Comparison of ENCODE assay signal across 9 cellular contexts in the genomic region with DNA sequence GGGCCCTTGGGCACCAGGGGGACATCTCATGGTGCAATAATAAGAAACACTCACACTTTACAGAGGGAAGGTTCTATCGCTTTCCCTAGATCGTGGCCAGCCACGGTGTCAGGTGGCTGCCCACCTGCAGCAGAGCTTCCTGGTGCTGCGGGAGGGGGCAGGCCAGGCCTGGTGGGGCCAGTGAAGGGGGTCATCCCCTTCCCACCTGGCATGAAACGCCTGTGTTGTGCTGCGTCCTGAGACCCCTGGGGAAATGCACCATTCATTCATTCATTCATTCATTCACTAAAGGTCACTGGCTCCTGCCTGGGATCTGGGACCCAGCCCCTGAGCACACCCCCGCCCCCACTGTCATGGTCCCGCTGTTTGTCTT. TPM values are rescaled to one million over a fixed set of nuclear protein-coding genes. Genes with fewer than 3 reads are reported as not detected.
A peak's percentile ranks its signal among the peaks of the same experiment; 100 is the strongest.
DNase-seq lines count a peak whose midpoint lies in the region; ATAC-seq and TF ChIP-seq lines count a peak whose summit lies in the region.
"Had no signal": no experiment of that assay in that cellular context is flagged by ENCODE, and none has a peak within 500 bp of the region (broad histone marks: within the 10 kb centered on the region; RNA-seq: fewer than 3 reads in every experiment).

No MANE protein-coding gene starts in this region.

- peak overlapping the region; percentile 29 for H2AFZ ChIP-seq in mammary epithelial cell (ENCODE audit: low read depth, low read length)

- H3K9me3 Mint-ChIP-seq in activated naive CD4-positive, alpha-beta T cell treated with anti-CD3 and anti-CD28 coated beads, Interleukin-2, amount 50 U/mL, for 24 hours: no peaks in the 10 kb centered on the region
- no peaks in the 10 kb centered on the region for H3K9me3 Mint-ChIP-seq in activated naive CD4-positive, alpha-beta T cell treated with anti-CD3 and anti-CD28 coated beads, Interleukin-2, amount 50 U/mL, for 72 hours

- peaks cover 4% of the 10 kb centered on the region for H3K27me3 Mint-ChIP-seq in activated naive CD4-positive, alpha-beta T cell treated with anti-CD3 and anti-CD28 coated beads, Interleukin-2, amount 50 U/mL, for 24 hours

- intact Hi-C loops in mammary epithelial cell (cut with micrococcal nuclease): loop anchor here (10.0 kb wide), 1 partner anchor 449 kb away; a partner anchor contains a TSS
- intact Hi-C loops in upper lobe of right lung (cut with DNase I): no loop called here

- no peak for ATAC-seq in activated naive CD4-positive, alpha-beta T cell treated with anti-CD3 and anti-CD28 coated beads, Interleukin-2, amount 50 U/mL, for 72 hours
- ATAC-seq in lung (ENCODE audit: insufficient read depth, low FRiP score) (no peak), upper lobe of right lung (no peak), GM19452 (IDR thresholded peaks at IDR 0.05; ENCODE audit: unreplicated experiment) (no peak), GM21360 (IDR thresholded peaks at IDR 0.05; ENCODE audit: unreplicated experiment) (no peak)

- dilution Hi-C loops in mammary epithelial cell (cut with HindIII; ENCODE audit: low sequenced_read_pairs): no loop called here

- H3K27ac ChIP-seq in mammary epithelial cell (ENCODE audit: insufficient read depth, low read depth, low read length) (peak overlapping the region; percentile 99), lung (ENCODE audit: low read depth in 1 of 2, low read length in 1 of 2) (peak overlapping the region; percentile 37 to 86), upper lobe of right lung (peak overlapping the region; percentile 63)

- WGBS in mammary epithelial cell (ENCODE audit: low coverage, missing lambda C conversion rate): 10% methylated on average over 4 of the region's 8 CpGs
- WGBS in lung, 2 donors: 12 to 15% methylated on average over 8 of the region's 8 CpGs

- H3K4me3 ChIP-seq in mammary epithelial cell (replicated peaks in 1 of 3; ENCODE audit: insufficient read depth in 1 of 3, low read depth in 2 of 3, low read length in 3 of 3) (peak overlapping the region; percentile 53 to 80 (median 75)), lung (peak overlapping the region; percentile 28), upper lobe of right lung (peak overlapping the region; percentile 63)

- peaks cover 49% of the 10 kb centered on the region for H3K79me2 ChIP-seq in mammary epithelial cell (ENCODE audit: insufficient read depth, low read length)

- H3K4me2 ChIP-seq in mammary epithelial cell (ENCODE audit: insufficient read depth, low read depth, low read length): peak overlapping the region; percentile 96

- H3K36me3 Mint-ChIP-seq in activated naive CD4-positive, alpha-beta T cell treated with anti-CD3 and anti-CD28 coated beads, Interleukin-2, amount 50 U/mL, for 24 hours: no peaks in the 10 kb centered on the region
- H3K36me3 Mint-ChIP-seq in activated naive CD4-positive, alpha-beta T cell treated with anti-CD3 and anti-CD28 coated beads, Interleukin-2, amount 50 U/mL, for 72 hours: no peaks in the 10 kb centered on the region

- peak overlapping the region; percentile 74 for H3K4me3 Mint-ChIP-seq in activated naive CD4-positive, alpha-beta T cell treated with anti-CD3 and anti-CD28 coated beads, Interleukin-2, amount 50 U/mL, for 24 hours

- no peaks in the 10 kb centered on the region for H4K20me1 ChIP-seq in mammary epithelial cell (ENCODE audit: insufficient read depth, low read length)

- H3K4me1 ChIP-seq in mammary epithelial cell (ENCODE audit: insufficient read depth, low read length) (peaks cover 56% of the 10 kb centered on the region), lung (ENCODE audit: control insufficient read depth in 2 of 2, insufficient read depth in 2 of 2, low read length in 2 of 2) (peaks cover 0 to 7% of the 10 kb centered on the region in 2 donors), upper lobe of right lung (peaks cover 17% of the 10 kb centered on the region)

- H3K9me3 ChIP-seq in mammary epithelial cell (replicated peaks; ENCODE audit: insufficient read depth, low read length): no peaks in the 10 kb centered on the region
- no peaks in the 10 kb centered on the region for H3K9me3 ChIP-seq in lung (ENCODE audit: control insufficient read depth in 2 of 2, insufficient read depth in 1 of 2, low read length in 1 of 2)
- no peaks in the 10 kb centered on the region for H3K9me3 ChIP-seq in upper lobe of right lung

- H3K27me3 ChIP-seq in mammary epithelial cell (ENCODE audit: insufficient read depth, low read length) (no peaks in the 10 kb centered on the region), lung (ENCODE audit: control insufficient read depth, insufficient read depth) (no peaks in the 10 kb centered on the region), upper lobe of right lung (no peaks in the 10 kb centered on the region)

- DNase-seq in activated naive CD4-positive, alpha-beta T cell treated with anti-CD3 and anti-CD28 coated beads, Interleukin-2, amount 50 U/mL, for 72 hours (ENCODE audit: low spot score in 2 of 2): no peak
- DNase-seq in mammary epithelial cell (no peak), lung (ENCODE audit: low spot score) (no peak), upper lobe of right lung (no peak), NCI-H82 (lab: John Stamatoyannopoulos, UW) (no peak)
- DNase-seq: cortex of kidney had no signal

- peak overlapping the region; percentile 95 for H3K9ac ChIP-seq in mammary epithelial cell (ENCODE audit: insufficient read depth, low read length)

- CTCF ChIA-PET in mammary epithelial cell (lab: Charles Lee; ENCODE audit: low non-redundant PET): interaction anchor here (0.6 kb wide), 1 partner anchor 34 kb away, joined by 5 read pairs; no protein-coding TSS in a partner anchor

- H3K27ac Mint-ChIP-seq in activated naive CD4-positive, alpha-beta T cell treated with anti-CD3 and anti-CD28 coated beads, Interleukin-2, amount 50 U/mL, for 24 hours: peak overlapping the region; percentile 65
- H3K27ac Mint-ChIP-seq in activated naive CD4-positive, alpha-beta T cell treated with anti-CD3 and anti-CD28 coated beads, Interleukin-2, amount 50 U/mL, for 72 hours: no peak overlapping the region

- in situ Hi-C loops in mammary epithelial cell (cut with MboI; ENCODE audit: low sequenced_read_pairs in 2 of 2): loop anchor here in 1 of 2 donors (10.0 kb wide), 2 partner anchors 171 to 189 kb away; no protein-coding TSS in a partner anchor

- TF ChIP-seq CTCF in mammary epithelial cell (conservative IDR thresholded peaks at IDR 0.05 in 1 of 2, IDR thresholded peaks at IDR 0.05 in 1 of 2; ENCODE audit: extremely low read depth in 1 of 2, insufficient read depth in 1 of 2, low read depth in 1 of 2, low read length in 2 of 2) (no peak), lung (IDR thresholded peaks at IDR 0.05; ENCODE audit: control extremely low read depth, extremely low read depth) (no peak), upper lobe of right lung (IDR thresholded peaks at IDR 0.05) (no peak)

- BruUV-seq in mammary epithelial cell (replicated peaks; lab: Mats Ljungman, UMichigan): TSS peak; percentile 71

- H3K36me3 ChIP-seq in mammary epithelial cell (ENCODE audit: insufficient read depth, low read length): no peaks in the 10 kb centered on the region
- no peaks in the 10 kb centered on the region for H3K36me3 ChIP-seq in lung (ENCODE audit: control insufficient read depth in 2 of 2, insufficient read depth in 2 of 2, low read length in 2 of 2)
- no peaks in the 10 kb centered on the region for H3K36me3 ChIP-seq in upper lobe of right lung

- peaks cover 13% of the 10 kb centered on the region for H3K4me1 Mint-ChIP-seq in activated naive CD4-positive, alpha-beta T cell treated with anti-CD3 and anti-CD28 coated beads, Interleukin-2, amount 50 U/mL, for 24 hours

RNA-seq across cellular contexts. Expression of a gene that starts 0.4 kb away (rescaled TPM):
- under 1 TPM; 0.68 to 0.89 TPM for total RNA-seq in activated naive CD4-positive, alpha-beta T cell treated with anti-CD3 and anti-CD28 coated beads, Interleukin-2, amount 50 U/mL, for 72 hours
- total RNA-seq in mammary epithelial cell (100 to 1,000 TPM; 176 to 234 TPM), lung (10 to 100 TPM in 1 of 2 donors, 1 to 10 TPM in 1; 7.3 to 17.5 TPM), upper lobe of right lung (16.7 TPM)
- polyA plus RNA-seq in mammary epithelial cell (246 TPM), lung (10 to 100 TPM; 15.4 to 39.3 TPM)
- 113 TPM for polyA minus RNA-seq in mammary epithelial cell

RNA-seq across cellular contexts. Expression of a gene that starts 33.3 kb away (rescaled TPM):
- total RNA-seq in activated naive CD4-positive, alpha-beta T cell treated with anti-CD3 and anti-CD28 coated beads, Interleukin-2, amount 50 U/mL, for 72 hours: under 1 TPM in 1 of 2 donors, not detected in 1; 0.05 TPM
- total RNA-seq in mammary epithelial cell: 10 to 100 TPM in 1 of 2 donors, 1 to 10 TPM in 1; 1.2 to 26.3 TPM
- polyA plus RNA-seq in mammary epithelial cell: 1.1 TPM
- polyA minus RNA-seq in mammary epithelial cell: 4.0 TPM
- under 1 TPM in 1 of 2 donors, not detected in 1; 0.25 TPM for total RNA-seq in lung
- polyA plus RNA-seq in lung: under 1 TPM; 0.12 to 0.17 TPM
- not detected for total RNA-seq in upper lobe of right lung

Comparison
In these comparisons a context has a peak if more than half of its experiments do, and no peak if none do; other contexts are left out.
1. RNA of a gene that starts 0.4 kb away (total RNA-seq): 176 to 234 TPM in mammary epithelial cell; 7.3 to 17.5 TPM in lung, 16.7 TPM in upper lobe of right lung (single experiment) and 0.68 to 0.89 TPM in activated naive CD4-positive, alpha-beta T cell treated with anti-CD3 and anti-CD28 coated beads, Interleukin-2, amount 50 U/mL, for 72 hours; every median in the first group is over 4 times any median in the second.
2. Peak in every context shown above with its lines, with median percentiles within 50 percentile points of each other: H3K27ac ChIP-seq and H3K4me3 ChIP-seq.